Comparison of ENCODE assay signal across 8 cellular contexts in genomic region chr6:34696189-34696738, GRCh38. TPM values are rescaled to one million over a fixed set of nuclear protein-coding genes. Genes with fewer than 3 reads are reported as not detected.
A peak's percentile ranks its signal among the peaks of the same experiment; 100 is the strongest.
DNase-seq lines count a peak whose midpoint lies in the region; ATAC-seq, FAIRE-seq and TF ChIP-seq lines count a peak whose summit lies in the region.

No MANE protein-coding gene starts in this region.

- FAIRE-seq in urothelium cell line (lab: Jason Lieb, UNC), result no peak

- peak overlapping the region; percentile 99 for H3K27ac Mint-ChIP-seq in T-helper 17 cell
- no peak overlapping the region for H3K27ac Mint-ChIP-seq in neural crest cell (ENCODE audit: unreplicated experiment)

- peak overlapping the region; percentile 57 for H3K27ac ChIP-seq in ACC112 (ENCODE audit: low read depth, low read length)

- peak overlapping the region; percentile 100 for H3K4me3 ChIP-seq in ACC112 (ENCODE audit: low read depth, low read length)

- DNase-seq in T-helper 17 cell, result peak in 1 of 3 donors; percentile 13
- peak; percentile 43 for DNase-seq in fibroblast of gingiva (ENCODE audit: low read depth)
- no peak for DNase-seq in neural crest cell (ENCODE audit: low read depth, low spot score)
- DNase-seq in NCI-H2196 treated with DMSO at 0.1 percent for 48 hours (lab: John Stamatoyannopoulos, UW; ENCODE audit: unreplicated experiment), result no peak
- DNase-seq in urothelium cell line (ENCODE audit: low spot score), result no peak

- TF ChIP-seq CTCF in neural crest cell (conservative IDR thresholded peaks at IDR 0.05), result no peak

- H3K4me1 Mint-ChIP-seq in T-helper 17 cell (peaks cover 36% of the 10 kb centered on the region), neural crest cell (peaks cover 36% of the 10 kb centered on the region)

- peak overlapping the region; percentile 95 for H3K4me3 Mint-ChIP-seq in T-helper 17 cell
- H3K4me3 Mint-ChIP-seq in neural crest cell, result peak overlapping the region; percentile 94

- no peaks in the 10 kb centered on the region for H3K9me3 Mint-ChIP-seq in neural crest cell

- peaks cover 4% of the 10 kb centered on the region for H3K36me3 Mint-ChIP-seq in T-helper 17 cell (ENCODE audit: low read depth)
- H3K36me3 Mint-ChIP-seq in neural crest cell (ENCODE audit: low read depth), result no peaks in the 10 kb centered on the region

- no peaks in the 10 kb centered on the region for H3K27me3 ChIP-seq in ACC112 (ENCODE audit: insufficient read depth, low read length)

- H3K27me3 Mint-ChIP-seq in T-helper 17 cell, result no peaks in the 10 kb centered on the region
- H3K27me3 Mint-ChIP-seq in neural crest cell (ENCODE audit: low read depth), result peaks cover 2% of the 10 kb centered on the region

- H2AFZ ChIP-seq in ACC112 (ENCODE audit: low read length, unreplicated experiment), result peak overlapping the region; percentile 95

- peaks cover 52% of the 10 kb centered on the region for H3K79me2 ChIP-seq in ACC112 (ENCODE audit: control insufficient read depth, insufficient read depth, low read length, unreplicated experiment)

- peaks cover 13% of the 10 kb centered on the region for H3K4me1 ChIP-seq in ACC112 (ENCODE audit: control insufficient read depth, insufficient read depth, low read length, unreplicated experiment)

- no peaks in the 10 kb centered on the region for H3K9me3 ChIP-seq in T-helper 17 cell (ENCODE audit: control insufficient read depth, low read length, poor library complexity, severe bottlenecking)

- H3K36me3 ChIP-seq in ACC112 (ENCODE audit: insufficient read depth, low read length), result no peaks in the 10 kb centered on the region

- ATAC-seq in GM18867 (IDR thresholded peaks at IDR 0.05; ENCODE audit: unreplicated experiment), result peak; percentile 28
- ATAC-seq in HG03066 (IDR thresholded peaks at IDR 0.05; ENCODE audit: low read depth, unreplicated experiment), result peak; percentile 12
- ATAC-seq in T-helper 17 cell, result no peak

RNA-seq across cellular contexts. Expression of gene ILRUN, which starts 0.3 kb away (rescaled TPM):
- total RNA-seq in T-helper 17 cell (10 to 100 TPM; 55.9 to 64.4 TPM), neural crest cell (52.0 and 57.8 TPM in 2 replicates)
